ENCODE assay signal across 8 cellular contexts in genomic region chr9:97983524-97984187, GRCh38. TPM values are rescaled to one million over a fixed set of nuclear protein-coding genes. Genes with fewer than 3 reads are reported as not detected.
A peak's percentile ranks its signal among the peaks of the same experiment; 100 is the strongest.
DNase-seq lines count a peak whose midpoint lies in the region; ATAC-seq and TF ChIP-seq lines count a peak whose summit lies in the region.

No MANE protein-coding gene starts in this region.

- TF ChIP-seq CTCF in adrenal gland (IDR thresholded peaks at IDR 0.05) = peak in 2 of 6 experiments; percentile 4 to 28
- TF ChIP-seq CTCF in uterus (IDR thresholded peaks at IDR 0.05) = no peak

- H3K27ac ChIP-seq in SJCRH30 (peak overlapping the region; percentile 98), adrenal gland (peak overlapping the region; percentile 92 to 98 (median 96)), right cardiac atrium (ENCODE audit: low read length) (peak overlapping the region; percentile 97), uterus (peak overlapping the region; percentile 96 to 98)

- H3K27me3 ChIP-seq in SJCRH30 (no peaks in the 10 kb centered on the region), adrenal gland (no peaks in the 10 kb centered on the region), right cardiac atrium (ENCODE audit: control insufficient read depth, insufficient read depth) (no peaks in the 10 kb centered on the region), uterus (no peaks in the 10 kb centered on the region)

- 0 to 5% (median 1%) methylated on average over 13 to 70 of the region's 70 CpGs for WGBS in adrenal gland, 4 donors
- WGBS in right cardiac atrium = under 1% methylated on average over 70 of the region's 70 CpGs

- DNase-seq in NCI-H1694 treated with DMSO at 0.1 percent for 48 hours (lab: John Stamatoyannopoulos, UW) (peak; percentile 12), NCI-H1694 (lab: John Stamatoyannopoulos, UW) (no peak), SJCRH30 (peak; percentile 60 to 70), adrenal gland (peak in 6 of 7 donors; percentile 45 to 67 (median 60)), right cardiac atrium (peak; percentile 51 to 85 (median 78)), putamen (ENCODE audit: low spot score) (peak; percentile 70), uterus (peak in 1 of 2 donors; percentile 54)

- intact Hi-C loops in adrenal gland (cut with DNase I) (loop anchor here in 1 of 2 donors (10.0 kb wide), 1 partner anchor 51 kb away; no protein-coding TSS in a partner anchor), right cardiac atrium (cut with DNase I) (loop anchor here in 3 of 4 donors (5.0 to 10.0 kb wide), 4 partner anchors 49 to 61 kb away; partner anchors contain the start of gene TRMO (in 3 of the 3)), uterus (cut with DNase I; ENCODE audit: low total_unique reads) (loop anchor here (5.0 kb wide), 1 partner anchor 74 kb away; the partner anchor contains the start of gene NANS)

- H3K9me3 ChIP-seq in SJCRH30 (replicated peaks) (no peaks in the 10 kb centered on the region), adrenal gland (replicated peaks in 1 of 3) (no peaks in the 10 kb centered on the region), right cardiac atrium (ENCODE audit: control insufficient read depth, low read length) (no peaks in the 10 kb centered on the region), uterus (no peaks in the 10 kb centered on the region)

- H3K4me1 ChIP-seq in SJCRH30 (peaks cover 33% of the 10 kb centered on the region), adrenal gland (replicated peaks in 1 of 2) (peaks cover 5 to 30% of the 10 kb centered on the region in 2 donors), right cardiac atrium (ENCODE audit: control insufficient read depth, insufficient read depth, low read length) (peaks cover 4% of the 10 kb centered on the region), uterus (peaks cover 0 to 4% of the 10 kb centered on the region in 2 donors)

- peak; percentile 13 for ATAC-seq in HG03064 (IDR thresholded peaks at IDR 0.05; ENCODE audit: low read depth, unreplicated experiment)
- peak; percentile 48 to 53 for ATAC-seq in right cardiac atrium

- H3K4me3 ChIP-seq in SJCRH30 = peak overlapping the region; percentile 95
- peak overlapping the region; percentile 90 to 99 (median 94) for H3K4me3 ChIP-seq in adrenal gland
- peak overlapping the region; percentile 93 for H3K4me3 ChIP-seq in right cardiac atrium (ENCODE audit: low read length)
- peak overlapping the region; percentile 54 to 64 for H3K4me3 ChIP-seq in uterus

- no peaks in the 10 kb centered on the region for H3K36me3 ChIP-seq in SJCRH30
- no peaks in the 10 kb centered on the region for H3K36me3 ChIP-seq in adrenal gland (replicated peaks in 1 of 2)
- H3K36me3 ChIP-seq in uterus = no peaks in the 10 kb centered on the region

- TF ChIP-seq POLR2A in adrenal gland (IDR thresholded peaks at IDR 0.05) = peak in 1 of 2 donors; percentile 2
- TF ChIP-seq POLR2A in uterus (IDR thresholded peaks at IDR 0.05) = peak in 1 of 2 donors; percentile 14

RNA-seq across cellular contexts. Expression of gene ANP32B, which starts 0.5 kb away (rescaled TPM):
- total RNA-seq in SJCRH30 (2014; rRNA removed; shearing (Covaris generic)) = 40.7 and 45.7 TPM in 2 replicates
- total RNA-seq in adrenal gland (100 to 1,000 TPM in 1 of 8 donors, 10 to 100 TPM in 7; 13.4 to 100 (median 42.8) TPM), right cardiac atrium (10 to 100 TPM; 60.4 to 74.5 (median 68.7) TPM), uterus (100 to 1,000 TPM in 1 of 4 donors, 10 to 100 TPM in 2, 1 to 10 TPM in 1; 9.3 to 162 (median 40.4) TPM)
- polyA plus RNA-seq in adrenal gland (100 to 1,000 TPM in 2 of 3 donors, 10 to 100 TPM in 1; 72.9 to 156 (median 122) TPM), right cardiac atrium (61.5 TPM)

RNA-seq across cellular contexts. Expression of gene HEMGN, which starts 45.7 kb away (rescaled TPM):
- total RNA-seq in SJCRH30 (2014; rRNA removed; shearing (Covaris generic)) = not detected in 2 replicates
- total RNA-seq in adrenal gland (under 1 TPM in 2 of 8 donors, not detected in 6; 0.22 to 0.23 TPM), right cardiac atrium (not detected), uterus (1 to 10 TPM in 1 of 4 donors, not detected in 3; 2.7 TPM)
- polyA plus RNA-seq in adrenal gland (not detected), right cardiac atrium (not detected)
